Comparison of ENCODE assay signal across 9 cellular contexts in genomic region chr1:25616932-25617625, GRCh38. TPM values are rescaled to one million over a fixed set of nuclear protein-coding genes. Genes with fewer than 3 reads are reported as not detected.
DNase-seq lines count a peak whose midpoint lies in the region; ATAC-seq, FAIRE-seq and TF ChIP-seq lines count a peak whose summit lies in the region.
"Had no signal": no experiment of that assay in that cellular context is flagged by ENCODE, and none has a peak within 500 bp of the region (broad histone marks: within the 10 kb centered on the region; RNA-seq: fewer than 3 reads in every experiment).

No MANE protein-coding gene starts in this region.

- peak in 4 of 7 experiments; percentile 48 to 77 (median 52) for DNase-seq in CD8-positive, alpha-beta T cell
- peak; percentile 23 for DNase-seq in activated T-cell treated with anti-CD3 and anti-CD28 coated beads, Interleukin-2, amount 50 U/mL, for 4 hours
- DNase-seq in right atrium auricular region (ENCODE audit: low spot score) (no peak), small intestine (no peak), type B pancreatic cell (ENCODE audit: extremely low spot score, unreplicated experiment) (no peak), NK-92 (lab: John Stamatoyannopoulos, UW; ENCODE audit: unreplicated experiment) (no peak)

- peak overlapping the region; percentile 83 for H3K4me3 Mint-ChIP-seq in CD8-positive, alpha-beta T cell
- peak overlapping the region; percentile 65 for H3K4me3 Mint-ChIP-seq in activated T-cell treated with anti-CD3 and anti-CD28 coated beads, Interleukin-2, amount 50 U/mL, for 4 hours
- H3K4me3 Mint-ChIP-seq in type B pancreatic cell = no peak overlapping the region

- peak overlapping the region; percentile 74 for H3K4me3 ChIP-seq in CD8-positive, alpha-beta T cell (ENCODE audit: low read depth, low read length)
- peak overlapping the region; percentile 54 for H3K4me3 ChIP-seq in HEK293 (ENCODE audit: low read depth, low read length)
- H3K4me3 ChIP-seq in right atrium auricular region = peak overlapping the region; percentile 82 to 93
- H3K4me3 ChIP-seq in small intestine (ENCODE audit: low read depth in 1 of 2, low read length in 2 of 2) = peak overlapping the region; percentile 63 to 78

- H3K27ac Mint-ChIP-seq in CD8-positive, alpha-beta T cell = peak overlapping the region; percentile 49
- no peak overlapping the region for H3K27ac Mint-ChIP-seq in type B pancreatic cell

- no peaks in the 10 kb centered on the region for H3K9me3 Mint-ChIP-seq in CD8-positive, alpha-beta T cell
- no peaks in the 10 kb centered on the region for H3K9me3 Mint-ChIP-seq in activated T-cell treated with anti-CD3 and anti-CD28 coated beads, Interleukin-2, amount 50 U/mL, for 4 hours
- H3K9me3 Mint-ChIP-seq in type B pancreatic cell = no peaks in the 10 kb centered on the region

- POLR2A ChIA-PET in CD8-positive, alpha-beta T cell (lab: Charles Lee) = interaction anchor here (0.6 to 2.0 kb wide), 16 partner anchors 9 to 203 kb away, joined by 3 to 9 read pairs (median 4); partner anchors contain the start of gene MTFR1L
- POLR2A ChIA-PET in HEK293 (lab: Yijun Ruan, JAX) = interaction anchor here (0.6 kb wide), 1 partner anchor 86 kb away, joined by 3 read pairs; no protein-coding TSS in a partner anchor

- CTCF ChIA-PET in CD8-positive, alpha-beta T cell (lab: Charles Lee) = interaction anchor here (1.6 to 4.1 kb wide), 4 partner anchors 87 to 191 kb away, joined by 3 to 21 read pairs (median 5); no protein-coding TSS in a partner anchor
- CTCF ChIA-PET in HEK293 (lab: Yijun Ruan, JAX) = interaction anchor here (0.6 kb wide), 2 partner anchors 86 to 165 kb away, joined by 3 read pairs; no protein-coding TSS in a partner anchor

- peaks cover 59% of the 10 kb centered on the region for H3K4me1 Mint-ChIP-seq in CD8-positive, alpha-beta T cell (ENCODE audit: low read depth)
- H3K4me1 Mint-ChIP-seq in activated T-cell treated with anti-CD3 and anti-CD28 coated beads, Interleukin-2, amount 50 U/mL, for 4 hours (ENCODE audit: low read depth) = peaks cover 61% of the 10 kb centered on the region
- peaks cover 19% of the 10 kb centered on the region for H3K4me1 Mint-ChIP-seq in type B pancreatic cell (ENCODE audit: unreplicated experiment)

- H3K27me3 ChIP-seq in CD8-positive, alpha-beta T cell (ENCODE audit: insufficient read depth, low read length) = no peaks in the 10 kb centered on the region
- H3K27me3 ChIP-seq in right atrium auricular region = no peaks in the 10 kb centered on the region
- H3K27me3 ChIP-seq in small intestine (ENCODE audit: control insufficient read depth in 2 of 2, insufficient read depth in 2 of 2, low read length in 2 of 2) = peaks cover 0 to 2% of the 10 kb centered on the region in 2 donors

- peak; percentile 21 for ATAC-seq in CD8-positive, alpha-beta T cell
- peak; percentile 8 to 19 for ATAC-seq in activated T-cell treated with anti-CD3 and anti-CD28 coated beads, Interleukin-2, amount 50 U/mL, for 4 hours
- ATAC-seq in HG03460 (IDR thresholded peaks at IDR 0.05; ENCODE audit: unreplicated experiment) = no peak

- peak overlapping the region; percentile 74 for H3K27ac ChIP-seq in CD8-positive, alpha-beta T cell (ENCODE audit: low read depth, low read length)
- peak overlapping the region; percentile 61; the same call in 1 of the 2 replicates for H3K27ac ChIP-seq in HEK293 (ENCODE audit: extremely low read depth, low read depth, low read length)
- peak overlapping the region; percentile 61 to 75 for H3K27ac ChIP-seq in right atrium auricular region
- H3K27ac ChIP-seq in small intestine (ENCODE audit: low read depth in 1 of 2, low read length in 1 of 2) = peak overlapping the region in 1 of 2 donors; percentile 61

- peaks cover 55% of the 10 kb centered on the region for H3K4me1 ChIP-seq in CD8-positive, alpha-beta T cell (ENCODE audit: insufficient read depth, low read length)
- H3K4me1 ChIP-seq in HEK293 (ENCODE audit: control insufficient read depth, insufficient read depth, low read length) = no peaks in the 10 kb centered on the region; the same call in 1 of the 2 replicates
- H3K4me1 ChIP-seq in right atrium auricular region = peaks cover 0 to 49% of the 10 kb centered on the region in 2 donors
- no peaks in the 10 kb centered on the region for H3K4me1 ChIP-seq in small intestine (ENCODE audit: control insufficient read depth in 2 of 2, insufficient read depth in 1 of 2, low read depth in 1 of 2, low read length in 1 of 2)

- H3K36me3 ChIP-seq in CD8-positive, alpha-beta T cell (ENCODE audit: insufficient read depth, low read length) = no peaks in the 10 kb centered on the region
- H3K36me3 ChIP-seq in HEK293 (ENCODE audit: control insufficient read depth in 2 of 2, insufficient read depth in 1 of 2, low read length in 2 of 2) (no peaks in the 10 kb centered on the region), right atrium auricular region (no peaks in the 10 kb centered on the region), small intestine (ENCODE audit: control insufficient read depth in 2 of 2, insufficient read depth in 2 of 2, low read length in 2 of 2) (no peaks in the 10 kb centered on the region)

- no peak for TF ChIP-seq CTCF in CD8-positive, alpha-beta T cell (IDR thresholded peaks at IDR 0.05)
- TF ChIP-seq CTCF in HEK293 (tag by site-specific recombination; IDR thresholded peaks at IDR 0.05) (no peak), right atrium auricular region (IDR thresholded peaks at IDR 0.05) (no peak), type B pancreatic cell (conservative IDR thresholded peaks at IDR 0.05) (no peak)

- no peak for FAIRE-seq in small intestine (lab: Jason Lieb, UNC)
- FAIRE-seq: islet of Langerhans had no signal

- intact Hi-C loops in CD8-positive, alpha-beta T cell (cut with DNase I, micrococcal nuclease) = loop anchor here (1.0 to 5.0 kb wide), 9 partner anchors 55 to 380 kb away; partner anchors contain the start of genes LDLRAP1 (in 1 of the 2), MACO1 (in 1 of the 2), MTFR1L (in 1 of the 2) and PAFAH2 (in 1 of the 2)

- 0 to 1% (median 1%) methylated on average over 44 to 102 of the region's 102 CpGs for WGBS in small intestine, 3 donors

- no peaks in the 10 kb centered on the region for H3K9me3 ChIP-seq in CD8-positive, alpha-beta T cell (ENCODE audit: low read length)
- H3K9me3 ChIP-seq in HEK293 (ENCODE audit: control insufficient read depth, insufficient read depth, low read depth, low read length) (no peaks in the 10 kb centered on the region), right atrium auricular region (no peaks in the 10 kb centered on the region), small intestine (ENCODE audit: control insufficient read depth, low read depth) (no peaks in the 10 kb centered on the region)

- H3K27me3 Mint-ChIP-seq in CD8-positive, alpha-beta T cell (ENCODE audit: low read depth) = no peaks in the 10 kb centered on the region
- peaks cover 2% of the 10 kb centered on the region for H3K27me3 Mint-ChIP-seq in activated T-cell treated with anti-CD3 and anti-CD28 coated beads, Interleukin-2, amount 50 U/mL, for 4 hours (ENCODE audit: low read depth)
- peaks cover 66% of the 10 kb centered on the region for H3K27me3 Mint-ChIP-seq in type B pancreatic cell

- H3K36me3 Mint-ChIP-seq in CD8-positive, alpha-beta T cell = peaks cover 4% of the 10 kb centered on the region
- H3K36me3 Mint-ChIP-seq in activated T-cell treated with anti-CD3 and anti-CD28 coated beads, Interleukin-2, amount 50 U/mL, for 4 hours (ENCODE audit: insufficient read depth) = no peaks in the 10 kb centered on the region
- H3K36me3 Mint-ChIP-seq in type B pancreatic cell = no peaks in the 10 kb centered on the region

TF ChIP-seq in HEK293, 187 proteins besides CTCF, POLR2A, EP300 and RAD21 (continues in another document):
- peak; percentile 41 for TF ChIP-seq ZBTB26 (tag by site-specific recombination; optimal IDR thresholded peaks at IDR 0.05)
- TF ChIP-seq, protein P1, sequence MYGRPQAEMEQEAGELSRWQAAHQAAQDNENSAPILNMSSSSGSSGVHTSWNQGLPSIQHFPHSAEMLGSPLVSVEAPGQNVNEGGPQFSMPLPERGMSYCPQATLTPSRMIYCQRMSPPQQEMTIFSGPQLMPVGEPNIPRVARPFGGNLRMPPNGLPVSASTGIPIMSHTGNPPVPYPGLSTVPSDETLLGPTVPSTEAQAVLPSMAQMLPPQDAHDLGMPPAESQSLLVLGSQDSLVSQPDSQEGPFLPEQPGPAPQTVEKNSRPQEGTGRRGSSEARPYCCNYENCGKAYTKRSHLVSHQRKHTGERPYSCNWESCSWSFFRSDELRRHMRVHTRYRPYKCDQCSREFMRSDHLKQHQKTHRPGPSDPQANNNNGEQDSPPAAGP (tag by site-specific recombination; IDR thresholded peaks at IDR 0.05) = 0 out of 2 replicates have a peak, but pooled peaks have one; percentile 21
- 0 out of 2 replicates have a peak, but pooled peaks have one; percentile 26 for TF ChIP-seq ZNF37A (tag by site-specific recombination; IDR thresholded peaks at IDR 0.05)

RNA-seq across cellular contexts. Expression of gene MAN1C1, which starts 0.5 kb away (rescaled TPM):
- 10 to 100 TPM; 24.6 to 25.7 TPM for total RNA-seq in CD8-positive, alpha-beta T cell
- total RNA-seq in activated T-cell treated with anti-CD3 and anti-CD28 coated beads, Interleukin-2, amount 50 U/mL, for 4 hours = 1 to 10 TPM; 2.7 to 5.7 (median 3.1) TPM
- total RNA-seq in right atrium auricular region (10 to 100 TPM in 1 of 2 donors, 1 to 10 TPM in 1; 9.4 to 13.6 TPM), type B pancreatic cell (ENCODE audit: low replicate concordance) (6.4 and 9.1 TPM in 2 replicates)
- polyA plus RNA-seq in small intestine = 1 to 10 TPM in 2 of 3 donors, under 1 TPM in 1; 0.67 to 5.4 (median 1.4) TPM

Comparison
In these comparisons a context has a peak if more than half of its experiments do, and no peak if none do; other contexts are left out.
1. DNase-seq: peak in CD8-positive, alpha-beta T cell (4 of 7) and activated T-cell treated with anti-CD3 and anti-CD28 coated beads, Interleukin-2, amount 50 U/mL, for 4 hours (single experiment); none in right atrium auricular region (single experiment), small intestine (single experiment), type B pancreatic cell (single experiment) and NK-92 (single experiment).
2. Peak in every context shown above with its lines, with median percentiles within 50 percentile points of each other: H3K4me3 ChIP-seq.